ENCODE assay signal across 1 cellular context in the genomic region with DNA sequence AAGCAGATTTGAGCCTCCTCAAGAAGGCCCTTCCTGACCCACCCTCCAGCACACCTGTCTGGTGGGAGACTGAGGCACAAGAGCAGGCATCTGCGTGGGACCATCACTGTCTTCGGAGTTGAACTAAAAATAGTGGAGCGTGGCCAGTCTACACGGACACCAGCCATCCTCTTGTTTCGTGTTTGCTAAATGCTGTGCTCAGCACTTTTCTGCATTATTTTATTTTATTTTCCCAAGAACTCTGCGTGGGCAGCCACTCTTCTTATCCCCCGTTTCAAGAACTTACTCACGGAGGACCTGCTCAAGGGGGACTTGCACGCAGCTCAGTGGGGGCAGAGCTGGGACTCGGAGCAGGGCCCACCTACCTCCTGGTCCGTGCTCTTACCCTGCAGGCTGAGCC.
TF ChIP-seq lines count a peak whose summit lies in the region.

No MANE protein-coding gene starts in this region.

TF ChIP-seq in HepG2, 621 proteins besides CTCF, POLR2A, EP300 and RAD21:
- TF ChIP-seq, protein P1, sequence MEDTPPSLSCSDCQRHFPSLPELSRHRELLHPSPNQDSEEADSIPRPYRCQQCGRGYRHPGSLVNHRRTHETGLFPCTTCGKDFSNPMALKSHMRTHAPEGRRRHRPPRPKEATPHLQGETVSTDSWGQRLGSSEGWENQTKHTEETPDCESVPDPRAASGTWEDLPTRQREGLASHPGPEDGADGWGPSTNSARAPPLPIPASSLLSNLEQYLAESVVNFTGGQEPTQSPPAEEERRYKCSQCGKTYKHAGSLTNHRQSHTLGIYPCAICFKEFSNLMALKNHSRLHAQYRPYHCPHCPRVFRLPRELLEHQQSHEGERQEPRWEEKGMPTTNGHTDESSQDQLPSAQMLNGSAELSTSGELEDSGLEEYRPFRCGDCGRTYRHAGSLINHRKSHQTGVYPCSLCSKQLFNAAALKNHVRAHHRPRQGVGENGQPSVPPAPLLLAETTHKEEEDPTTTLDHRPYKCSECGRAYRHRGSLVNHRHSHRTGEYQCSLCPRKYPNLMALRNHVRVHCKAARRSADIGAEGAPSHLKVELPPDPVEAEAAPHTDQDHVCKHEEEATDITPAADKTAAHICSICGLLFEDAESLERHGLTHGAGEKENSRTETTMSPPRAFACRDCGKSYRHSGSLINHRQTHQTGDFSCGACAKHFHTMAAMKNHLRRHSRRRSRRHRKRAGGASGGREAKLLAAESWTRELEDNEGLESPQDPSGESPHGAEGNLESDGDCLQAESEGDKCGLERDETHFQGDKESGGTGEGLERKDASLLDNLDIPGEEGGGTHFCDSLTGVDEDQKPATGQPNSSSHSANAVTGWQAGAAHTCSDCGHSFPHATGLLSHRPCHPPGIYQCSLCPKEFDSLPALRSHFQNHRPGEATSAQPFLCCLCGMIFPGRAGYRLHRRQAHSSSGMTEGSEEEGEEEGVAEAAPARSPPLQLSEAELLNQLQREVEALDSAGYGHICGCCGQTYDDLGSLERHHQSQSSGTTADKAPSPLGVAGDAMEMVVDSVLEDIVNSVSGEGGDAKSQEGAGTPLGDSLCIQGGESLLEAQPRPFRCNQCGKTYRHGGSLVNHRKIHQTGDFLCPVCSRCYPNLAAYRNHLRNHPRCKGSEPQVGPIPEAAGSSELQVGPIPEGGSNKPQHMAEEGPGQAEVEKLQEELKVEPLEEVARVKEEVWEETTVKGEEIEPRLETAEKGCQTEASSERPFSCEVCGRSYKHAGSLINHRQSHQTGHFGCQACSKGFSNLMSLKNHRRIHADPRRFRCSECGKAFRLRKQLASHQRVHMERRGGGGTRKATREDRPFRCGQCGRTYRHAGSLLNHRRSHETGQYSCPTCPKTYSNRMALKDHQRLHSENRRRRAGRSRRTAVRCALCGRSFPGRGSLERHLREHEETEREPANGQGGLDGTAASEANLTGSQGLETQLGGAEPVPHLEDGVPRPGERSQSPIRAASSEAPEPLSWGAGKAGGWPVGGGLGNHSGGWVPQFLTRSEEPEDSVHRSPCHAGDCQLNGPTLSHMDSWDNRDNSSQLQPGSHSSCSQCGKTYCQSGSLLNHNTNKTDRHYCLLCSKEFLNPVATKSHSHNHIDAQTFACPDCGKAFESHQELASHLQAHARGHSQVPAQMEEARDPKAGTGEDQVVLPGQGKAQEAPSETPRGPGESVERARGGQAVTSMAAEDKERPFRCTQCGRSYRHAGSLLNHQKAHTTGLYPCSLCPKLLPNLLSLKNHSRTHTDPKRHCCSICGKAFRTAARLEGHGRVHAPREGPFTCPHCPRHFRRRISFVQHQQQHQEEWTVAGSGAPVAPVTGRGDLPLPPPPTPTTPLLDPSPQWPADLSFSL (CRISPR knock-in tag; IDR thresholded peaks at IDR 0.05): no peak
- TF ChIP-seq CC2D1A (CRISPR knock-in tag; IDR thresholded peaks at IDR 0.05): no peak
- peak; percentile 98 to 99 for TF ChIP-seq MAFK (conservative IDR thresholded peaks at IDR 0.05 in 1 of 2, IDR thresholded peaks at IDR 0.05 in 1 of 2; ENCODE audit: low read length in 2 of 2)
- TF ChIP-seq, protein P2, sequence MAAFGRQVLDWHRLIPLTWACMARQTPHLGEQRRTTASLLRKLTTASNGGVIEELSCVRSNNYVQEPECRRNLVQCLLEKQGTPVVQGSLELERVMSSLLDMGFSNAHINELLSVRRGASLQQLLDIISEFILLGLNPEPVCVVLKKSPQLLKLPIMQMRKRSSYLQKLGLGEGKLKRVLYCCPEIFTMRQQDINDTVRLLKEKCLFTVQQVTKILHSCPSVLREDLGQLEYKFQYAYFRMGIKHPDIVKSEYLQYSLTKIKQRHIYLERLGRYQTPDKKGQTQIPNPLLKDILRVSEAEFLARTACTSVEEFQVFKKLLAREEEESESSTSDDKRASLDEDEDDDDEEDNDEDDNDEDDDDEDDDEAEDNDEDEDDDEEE (CRISPR knock-in tag; IDR thresholded peaks at IDR 0.05): no peak
- TF ChIP-seq ESRRA (CRISPR knock-in tag; IDR thresholded peaks at IDR 0.05; ENCODE audit: low read depth): no peak
- TF ChIP-seq, protein P3, sequence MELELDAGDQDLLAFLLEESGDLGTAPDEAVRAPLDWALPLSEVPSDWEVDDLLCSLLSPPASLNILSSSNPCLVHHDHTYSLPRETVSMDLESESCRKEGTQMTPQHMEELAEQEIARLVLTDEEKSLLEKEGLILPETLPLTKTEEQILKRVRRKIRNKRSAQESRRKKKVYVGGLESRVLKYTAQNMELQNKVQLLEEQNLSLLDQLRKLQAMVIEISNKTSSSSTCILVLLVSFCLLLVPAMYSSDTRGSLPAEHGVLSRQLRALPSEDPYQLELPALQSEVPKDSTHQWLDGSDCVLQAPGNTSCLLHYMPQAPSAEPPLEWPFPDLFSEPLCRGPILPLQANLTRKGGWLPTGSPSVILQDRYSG (CRISPR knock-in tag; IDR thresholded peaks at IDR 0.05): no peak
- peak; percentile 97 for TF ChIP-seq MAFF (IDR thresholded peaks at IDR 0.05; ENCODE audit: low read depth, low read length)
- no peak for TF ChIP-seq YEATS4 (CRISPR knock-in tag; IDR thresholded peaks at IDR 0.05; ENCODE audit: borderline replicate concordance)
